Comparison of ENCODE assay signal across 8 cellular contexts in the genomic region with DNA sequence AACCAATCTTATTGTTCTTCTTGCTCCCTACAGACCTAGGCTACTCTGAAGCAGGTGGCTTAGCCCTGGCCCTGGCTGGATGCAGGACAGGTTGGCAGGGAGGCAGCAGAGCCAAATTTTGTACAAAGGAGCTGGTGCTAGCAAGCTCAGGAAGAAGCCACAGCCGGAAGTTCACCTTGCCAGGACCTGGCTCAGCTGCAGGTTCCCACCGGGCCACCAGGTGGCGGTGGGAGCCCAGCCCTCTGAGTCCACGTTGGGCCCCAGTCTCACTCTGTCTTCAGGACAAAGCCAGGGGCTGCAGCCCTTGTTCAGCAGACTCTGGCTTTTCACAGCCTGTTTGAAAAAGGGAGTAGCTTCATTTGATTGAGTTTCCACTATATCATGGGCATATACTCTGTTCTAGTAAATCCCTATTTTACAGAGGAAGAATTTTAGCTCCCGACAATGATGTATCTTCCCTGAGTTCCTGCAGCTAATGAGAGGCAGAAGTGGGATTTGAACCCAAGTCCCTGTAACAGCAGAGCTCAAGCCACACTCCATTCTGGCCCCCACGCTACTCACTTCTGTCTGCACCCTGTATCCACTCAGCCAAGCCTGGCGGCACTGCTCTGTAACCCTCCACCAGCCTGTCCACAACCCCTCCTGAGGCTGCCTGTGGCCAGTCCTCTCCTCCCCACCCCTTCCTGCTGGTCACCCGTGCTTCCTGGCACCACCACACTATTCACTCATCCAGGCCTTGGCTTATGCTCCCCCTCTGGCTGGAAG. TPM values are rescaled to one million over a fixed set of nuclear protein-coding genes. Genes with fewer than 3 reads are reported as not detected.
DNase-seq lines count a peak whose midpoint lies in the region; ATAC-seq and TF ChIP-seq lines count a peak whose summit lies in the region.

No MANE protein-coding gene starts in this region.

- peak overlapping the region in 8 of 10 donors; percentile 8 to 70 (median 48) for H3K27ac ChIP-seq in heart right ventricle
- peak overlapping the region; percentile 28 to 39 for H3K27ac ChIP-seq in prostate gland
- peak overlapping the region; percentile 55 to 93 for H3K27ac ChIP-seq in uterus

- H3K27me3 ChIP-seq in adipocyte (replicated peaks; ENCODE audit: control insufficient read depth, insufficient read depth, low read length) (no peaks in the 10 kb centered on the region), heart right ventricle (no peaks in the 10 kb centered on the region), prostate gland (replicated peaks; ENCODE audit: insufficient read depth) (no peaks in the 10 kb centered on the region), uterus (no peaks in the 10 kb centered on the region)

- no peaks in the 10 kb centered on the region for H3K36me3 ChIP-seq in adipocyte (ENCODE audit: control insufficient read depth, insufficient read depth, low read length, severe bottlenecking)
- peaks cover 0 to 19% (median 0%) of the 10 kb centered on the region in 9 donors for H3K36me3 ChIP-seq in heart right ventricle
- H3K36me3 ChIP-seq in prostate gland = no peaks in the 10 kb centered on the region
- H3K36me3 ChIP-seq in uterus = no peaks in the 10 kb centered on the region

- ATAC-seq in HG02678 (IDR thresholded peaks at IDR 0.05; ENCODE audit: unreplicated experiment) (peak; percentile 53), heart right ventricle (peak; percentile 38 to 64 (median 53))

- intact Hi-C loops in heart right ventricle (cut with DNase I) (loop anchor here in 9 of 10 donors (1.0 to 10.0 kb wide), 5 partner anchors 26 to 98 kb away; a partner anchor contains a TSS), prostate gland (cut with DNase I) (loop anchor here (2.0 to 10.0 kb wide), 2 partner anchors 48 to 1782 kb away; no protein-coding TSS in a partner anchor), uterus (cut with DNase I; ENCODE audit: low total_unique reads) (loop anchor here (2.0 kb wide), 1 partner anchor 48 kb away; no protein-coding TSS in a partner anchor)

- H3K4me1 ChIP-seq in adipocyte (ENCODE audit: control insufficient read depth, insufficient read depth, low read length) (peaks cover 31% of the 10 kb centered on the region), heart right ventricle (peaks cover 7 to 33% (median 26%) of the 10 kb centered on the region in 9 donors), prostate gland (replicated peaks) (no peaks in the 10 kb centered on the region), uterus (peaks cover 0 to 18% of the 10 kb centered on the region in 2 donors)

- WGBS in heart right ventricle, 2 donors = 34 to 36% methylated on average over 8 of the region's 8 CpGs
- WGBS in prostate gland = 28% methylated on average over 8 of the region's 8 CpGs

- no peak overlapping the region for H3K9ac ChIP-seq in adipocyte (ENCODE audit: low read length)

- no peak overlapping the region for H3K4me3 ChIP-seq in adipocyte (ENCODE audit: low read length)
- H3K4me3 ChIP-seq in heart right ventricle = no peak overlapping the region
- no peak overlapping the region for H3K4me3 ChIP-seq in prostate gland
- no peak overlapping the region for H3K4me3 ChIP-seq in uterus

- TF ChIP-seq POLR2A in prostate gland (IDR thresholded peaks at IDR 0.05) (no peak), uterus (IDR thresholded peaks at IDR 0.05) (no peak)

- DNase-seq in GF-D8 (lab: John Stamatoyannopoulos, UW) (peak; percentile 26), NCI-H146 (lab: John Stamatoyannopoulos, UW) (peak; percentile 78), T-helper 1 cell (peak; percentile 61 to 88 (median 75)), adipocyte (ENCODE audit: low read depth) (peak; percentile 89), heart right ventricle (peak; percentile 55 to 76), prostate gland (ENCODE audit: low spot score) (peak; percentile 82), uterus (peak; percentile 76 to 85)

- TF ChIP-seq CTCF in heart right ventricle (IDR thresholded peaks at IDR 0.05) = peak in 8 of 9 donors; percentile 93 to 99 (median 96)
- TF ChIP-seq CTCF in prostate gland (IDR thresholded peaks at IDR 0.05) = peak; percentile 96 to 99 (median 98)
- TF ChIP-seq CTCF in uterus (IDR thresholded peaks at IDR 0.05) = peak; percentile 94 to 98 (median 97)

- H3K9me3 ChIP-seq in adipocyte (ENCODE audit: control insufficient read depth, low read length) (no peaks in the 10 kb centered on the region), heart right ventricle (no peaks in the 10 kb centered on the region), prostate gland (no peaks in the 10 kb centered on the region), uterus (no peaks in the 10 kb centered on the region)

RNA-seq across cellular contexts. Expression of a gene that starts 3.3 kb away (rescaled TPM):
- total RNA-seq in heart right ventricle = 10 to 100 TPM; 13.9 to 26.1 (median 20.9) TPM
- 10 to 100 TPM; 11.8 to 12.1 TPM for polyA plus RNA-seq in heart right ventricle
- 10 to 100 TPM; 52.8 to 79.3 TPM for total RNA-seq in prostate gland
- total RNA-seq in uterus = 10 to 100 TPM in 2 of 4 donors, 1 to 10 TPM in 2; 3.6 to 28.5 (median 11.9) TPM

RNA-seq across cellular contexts. Expression of a gene that starts 3.4 kb away (rescaled TPM):
- total RNA-seq in heart right ventricle (100 to 1,000 TPM; 101 to 147 (median 129) TPM), prostate gland (100 to 1,000 TPM; 179 to 253 TPM), uterus (100 to 1,000 TPM in 3 of 4 donors, 10 to 100 TPM in 1; 87.9 to 231 (median 155) TPM)
- polyA plus RNA-seq in heart right ventricle = 100 to 1,000 TPM in 1 of 2 donors, 10 to 100 TPM in 1; 59.0 to 147 TPM

RNA-seq across cellular contexts. Expression of a gene that starts 25.3 kb away (rescaled TPM):
- total RNA-seq in heart right ventricle = 10 to 100 TPM in 5 of 10 donors, 1 to 10 TPM in 5; 6.0 to 18.6 (median 9.7) TPM
- polyA plus RNA-seq in heart right ventricle = 10 to 100 TPM; 10.5 to 11.8 TPM
- total RNA-seq in prostate gland = 10 to 100 TPM; 51.6 to 79.1 TPM
- total RNA-seq in uterus = 10 to 100 TPM; 11.3 to 43.6 (median 21.2) TPM

RNA-seq across cellular contexts. Expression of a gene that starts 25.8 kb away (rescaled TPM):
- total RNA-seq in heart right ventricle = 10 to 100 TPM; 14.4 to 25.9 (median 17.6) TPM
- 10 to 100 TPM; 28.0 to 35.3 TPM for polyA plus RNA-seq in heart right ventricle
- 10 to 100 TPM; 17.9 to 35.4 TPM for total RNA-seq in prostate gland
- total RNA-seq in uterus = 10 to 100 TPM; 12.0 to 81.5 (median 20.9) TPM

RNA-seq across cellular contexts. Expression of a gene that starts 41.2 kb away (rescaled TPM):
- total RNA-seq in heart right ventricle (1 to 10 TPM in 4 of 10 donors, under 1 TPM in 6; 0.47 to 2.2 (median 0.89) TPM), prostate gland (1 to 10 TPM; 2.0 to 4.3 TPM), uterus (1 to 10 TPM in 2 of 4 donors, under 1 TPM in 2; 0.51 to 6.5 (median 1.2) TPM)
- polyA plus RNA-seq in heart right ventricle = 1 to 10 TPM in 1 of 2 donors, under 1 TPM in 1; 0.42 to 1.2 TPM

Comparison
In these comparisons a context has a peak if more than half of its experiments do, and no peak if none do; other contexts are left out.
1. DNase-seq: peak in every context shown above with its lines; median percentile 89 in adipocyte; 82 in prostate gland; 80 in uterus; 78 in NCI-H146; 75 in T-helper 1 cell; 66 in heart right ventricle; 26 in GF-D8.